In genomic region chr3:68139897-68140296, GRCh38 we compare ENCODE assay signal across 38 cellular contexts.
"Had no signal": no experiment of that assay in that cellular context is flagged by ENCODE, and none has a peak within 500 bp of the region (broad histone marks: within the 10 kb centered on the region; RNA-seq: fewer than 3 reads in every experiment).

No MANE protein-coding gene starts in this region.

- H3K9me3 ChIP-seq: adrenal gland, ascending aorta, body of pancreas, breast epithelium had no signal

- H3K4me1 ChIP-seq: adrenal gland, ascending aorta, body of pancreas, breast epithelium had no signal

- H3K36me3 ChIP-seq: adrenal gland, ascending aorta, brain microvascular endothelial cell, breast epithelium, cardiac muscle cell had no signal

- DNase-seq: activated effector memory CD4-positive, alpha-beta T cell treated with anti-CD3 and anti-CD28 coated beads, Interleukin-2, amount 50 U/mL, for 16 hours; activated effector memory CD4-positive, alpha-beta T cell treated with Interleukin-2 at 50 U/mL for 16 hours; activated gamma-delta T cell; activated gamma-delta T cell treated with Interleukin-2 at 50 U/mL for 16 hours; activated naive CD4-positive, alpha-beta T cell; activated naive CD4-positive, alpha-beta T cell treated with anti-CD3 and anti-CD28 coated beads for 36 hours; activated naive CD4-positive, alpha-beta T cell treated with anti-CD3 and anti-CD28 coated beads, Interleukin-2, amount 10 ng/mL, durations not matched to agents 7 days and 5 days; activated naive CD4-positive, alpha-beta T cell treated with anti-CD3 and anti-CD28 coated beads, Interleukin-2, amount 50 U/mL, for 16 hours; activated naive CD4-positive, alpha-beta T cell treated with Interleukin-2 at 50 U/mL for 16 hours; activated naive CD8-positive, alpha-beta T cell treated with anti-CD3 and anti-CD28 coated beads for 36 hours; activated naive CD8-positive, alpha-beta T cell treated with anti-CD3 and anti-CD28 coated beads, Interleukin-2, amount 10 ng/mL, durations not matched to agents 7 days and 5 days; activated naive CD8-positive, alpha-beta T cell treated with anti-CD3 and anti-CD28 coated beads, Interleukin-2, amount 50 U/mL, for 24 hours; activated T-cell treated with anti-CD3 and anti-CD28 coated beads, Interleukin-2, amount 50 U/mL, for 1 hour; activated T-cell treated with anti-CD3 and anti-CD28 coated beads, Interleukin-2, amount 50 U/mL, for 24 hours; activated T-cell treated with anti-CD3 and anti-CD28 coated beads, Interleukin-2, amount 50 U/mL, for 4 hours; activated T-cell treated with anti-CD3 and anti-CD28 coated beads, Interleukin-2, amount 50 U/mL, for 48 hours; activated T-cell treated with anti-CD3 and anti-CD28 coated beads, Interleukin-2, amount 50 U/mL, for 72 hours; adrenal gland; amniotic stem cell; amygdala; anterior cingulate cortex; aorta; body of pancreas; brain microvascular endothelial cell; caudate nucleus; central memory CD4-positive, alpha-beta T cell; cerebellar nuclear complex had no signal

- H3K36me3 Mint-ChIP-seq: activated naive CD4-positive, alpha-beta T cell treated with anti-CD3 and anti-CD28 coated beads, Interleukin-2, amount 10 ng/mL, durations not matched to agents 7 days and 5 days; activated naive CD4-positive, alpha-beta T cell treated with anti-CD3 and anti-CD28 coated beads, Interleukin-2, amount 50 U/mL, for 24 hours; activated naive CD4-positive, alpha-beta T cell treated with anti-CD3 and anti-CD28 coated beads, Interleukin-2, amount 50 U/mL, for 72 hours; activated naive CD8-positive, alpha-beta T cell treated with anti-CD3 and anti-CD28 coated beads for 36 hours; brain had no signal

- ATAC-seq: activated naive CD4-positive, alpha-beta T cell treated with anti-CD3 and anti-CD28 coated beads, Interleukin-2, amount 50 U/mL, for 72 hours; activated naive CD8-positive, alpha-beta T cell treated with anti-CD3 and anti-CD28 coated beads, Interleukin-2, amount 50 U/mL, for 24 hours; activated T-cell treated with anti-CD3 and anti-CD28 coated beads, Interleukin-2, amount 50 U/mL, for 4 hours; activated T-cell treated with anti-CD3 and anti-CD28 coated beads, Interleukin-2, amount 50 U/mL, for 72 hours; activated T-helper 17 cell treated with anti-CD3 and anti-CD28 coated beads, Interleukin-2, amount 50 U/mL, for 72 hours; body of pancreas had no signal

- H3K9me3 Mint-ChIP-seq: activated naive CD4-positive, alpha-beta T cell treated with anti-CD3 and anti-CD28 coated beads for 36 hours; activated naive CD4-positive, alpha-beta T cell treated with anti-CD3 and anti-CD28 coated beads, Interleukin-2, amount 10 ng/mL, durations not matched to agents 7 days and 5 days; activated naive CD4-positive, alpha-beta T cell treated with anti-CD3 and anti-CD28 coated beads, Interleukin-2, amount 50 U/mL, for 24 hours; activated naive CD8-positive, alpha-beta T cell treated with anti-CD3 and anti-CD28 coated beads for 36 hours; activated naive CD8-positive, alpha-beta T cell treated with anti-CD3 and anti-CD28 coated beads, Interleukin-2, amount 10 ng/mL, durations not matched to agents 7 days and 5 days; activated naive CD8-positive, alpha-beta T cell treated with anti-CD3 and anti-CD28 coated beads, Interleukin-2, amount 50 U/mL, for 24 hours; activated T-cell treated with anti-CD3 and anti-CD28 coated beads, Interleukin-2, amount 50 U/mL, for 24 hours; activated T-cell treated with anti-CD3 and anti-CD28 coated beads, Interleukin-2, amount 50 U/mL, for 4 hours; activated T-cell treated with anti-CD3 and anti-CD28 coated beads, Interleukin-2, amount 50 U/mL, for 72 hours; activated T-helper 17 cell treated with anti-CD3 and anti-CD28 coated beads, Interleukin-2, amount 50 U/mL, for 72 hours; brain; central memory CD8-positive, alpha-beta T cell had no signal

- H3K27me3 ChIP-seq: adrenal gland, ascending aorta, body of pancreas, brain microvascular endothelial cell, breast epithelium, cardiac muscle cell had no signal

- H3K4me3 Mint-ChIP-seq: activated naive CD4-positive, alpha-beta T cell treated with anti-CD3 and anti-CD28 coated beads for 36 hours; activated naive CD4-positive, alpha-beta T cell treated with anti-CD3 and anti-CD28 coated beads, Interleukin-2, amount 10 ng/mL, durations not matched to agents 7 days and 5 days; activated naive CD4-positive, alpha-beta T cell treated with anti-CD3 and anti-CD28 coated beads, Interleukin-2, amount 50 U/mL, for 24 hours; activated naive CD8-positive, alpha-beta T cell; activated naive CD8-positive, alpha-beta T cell treated with anti-CD3 and anti-CD28 coated beads for 36 hours; activated naive CD8-positive, alpha-beta T cell treated with anti-CD3 and anti-CD28 coated beads, Interleukin-2, amount 10 ng/mL, durations not matched to agents 7 days and 5 days; activated naive CD8-positive, alpha-beta T cell treated with anti-CD3 and anti-CD28 coated beads, Interleukin-2, amount 50 U/mL, for 24 hours; activated T-cell treated with anti-CD3 and anti-CD28 coated beads, Interleukin-2, amount 50 U/mL, for 24 hours; activated T-cell treated with anti-CD3 and anti-CD28 coated beads, Interleukin-2, amount 50 U/mL, for 4 hours; activated T-cell treated with anti-CD3 and anti-CD28 coated beads, Interleukin-2, amount 50 U/mL, for 72 hours; activated T-helper 1 cell treated with anti-CD3 and anti-CD28 coated beads, Interleukin-12 subunit alpha, Interleukin-12 subunit beta, Interleukin-2, Interleukin-4 antibody, amounts not matched to agents 30 ng/mL and 10 ng/mL and 1 ng/mL, durations not matched to agents 14 hours and 24 hours and 36 hours; activated T-helper 17 cell treated with anti-CD3 and anti-CD28 coated beads, Interleukin-2, amount 50 U/mL, for 72 hours; brain; central memory CD8-positive, alpha-beta T cell had no signal

- H3K4me3 ChIP-seq: adrenal gland, ascending aorta, body of pancreas, breast epithelium, cardiac muscle cell had no signal

- H3K27ac Mint-ChIP-seq: activated naive CD4-positive, alpha-beta T cell treated with anti-CD3 and anti-CD28 coated beads for 36 hours; activated naive CD4-positive, alpha-beta T cell treated with anti-CD3 and anti-CD28 coated beads, Interleukin-2, amount 10 ng/mL, durations not matched to agents 7 days and 5 days; activated naive CD4-positive, alpha-beta T cell treated with anti-CD3 and anti-CD28 coated beads, Interleukin-2, amount 50 U/mL, for 24 hours; activated naive CD4-positive, alpha-beta T cell treated with anti-CD3 and anti-CD28 coated beads, Interleukin-2, amount 50 U/mL, for 72 hours; activated naive CD8-positive, alpha-beta T cell; activated naive CD8-positive, alpha-beta T cell treated with anti-CD3 and anti-CD28 coated beads for 36 hours; activated naive CD8-positive, alpha-beta T cell treated with anti-CD3 and anti-CD28 coated beads, Interleukin-2, amount 10 ng/mL, durations not matched to agents 7 days and 5 days; activated naive CD8-positive, alpha-beta T cell treated with anti-CD3 and anti-CD28 coated beads, Interleukin-2, amount 50 U/mL, for 24 hours; activated T-cell treated with anti-CD3 and anti-CD28 coated beads, Interleukin-2, amount 50 U/mL, for 24 hours; activated T-cell treated with anti-CD3 and anti-CD28 coated beads, Interleukin-2, amount 50 U/mL, for 72 hours; activated T-helper 1 cell treated with anti-CD3 and anti-CD28 coated beads, Interleukin-12 subunit alpha, Interleukin-12 subunit beta, Interleukin-2, Interleukin-4 antibody, amounts not matched to agents 30 ng/mL and 10 ng/mL and 1 ng/mL, durations not matched to agents 14 hours and 24 hours and 36 hours; activated T-helper 17 cell treated with anti-CD3 and anti-CD28 coated beads, Interleukin-2, amount 50 U/mL, for 72 hours; activated T-helper 2 cell treated with anti-CD3 and anti-CD28 coated beads, Interferon-gamma antibody, Interleukin-2, Interleukin-4, amounts not matched to agents 10 μg/mL and 5 μg/mL and 100 μg/mL, durations not matched to agents 14 hours and 24 hours and 36 hours; brain had no signal

- H3K4me1 Mint-ChIP-seq: activated naive CD4-positive, alpha-beta T cell treated with anti-CD3 and anti-CD28 coated beads, Interleukin-2, amount 10 ng/mL, durations not matched to agents 7 days and 5 days; activated naive CD4-positive, alpha-beta T cell treated with anti-CD3 and anti-CD28 coated beads, Interleukin-2, amount 50 U/mL, for 24 hours; activated naive CD8-positive, alpha-beta T cell treated with anti-CD3 and anti-CD28 coated beads, Interleukin-2, amount 10 ng/mL, durations not matched to agents 7 days and 5 days; activated naive CD8-positive, alpha-beta T cell treated with anti-CD3 and anti-CD28 coated beads, Interleukin-2, amount 50 U/mL, for 24 hours had no signal

- H3K27ac ChIP-seq: adrenal gland, ascending aorta, body of pancreas, brain microvascular endothelial cell, breast epithelium, cardiac muscle cell had no signal
